Comparison of ENCODE assay signal across 1 cellular context in genomic region chr10:89283988-89284475, GRCh38.
TF ChIP-seq lines count a peak whose summit lies in the region.

No MANE protein-coding gene starts in this region.

TF ChIP-seq in HepG2, 621 proteins besides CTCF, POLR2A, EP300 and RAD21 (continued from another document):
- TF ChIP-seq, protein P1, sequence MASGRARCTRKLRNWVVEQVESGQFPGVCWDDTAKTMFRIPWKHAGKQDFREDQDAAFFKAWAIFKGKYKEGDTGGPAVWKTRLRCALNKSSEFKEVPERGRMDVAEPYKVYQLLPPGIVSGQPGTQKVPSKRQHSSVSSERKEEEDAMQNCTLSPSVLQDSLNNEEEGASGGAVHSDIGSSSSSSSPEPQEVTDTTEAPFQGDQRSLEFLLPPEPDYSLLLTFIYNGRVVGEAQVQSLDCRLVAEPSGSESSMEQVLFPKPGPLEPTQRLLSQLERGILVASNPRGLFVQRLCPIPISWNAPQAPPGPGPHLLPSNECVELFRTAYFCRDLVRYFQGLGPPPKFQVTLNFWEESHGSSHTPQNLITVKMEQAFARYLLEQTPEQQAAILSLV (CRISPR knock-in tag; IDR thresholded peaks at IDR 0.05; ENCODE audit: borderline replicate concordance), result no peak
- TF ChIP-seq ELF3 (CRISPR knock-in tag; IDR thresholded peaks at IDR 0.05), result peak; percentile 79
- peak; percentile 14; the same call in 1 of the 2 replicates for TF ChIP-seq YEATS4 (CRISPR knock-in tag; IDR thresholded peaks at IDR 0.05; ENCODE audit: borderline replicate concordance)
- TF ChIP-seq, protein P2, sequence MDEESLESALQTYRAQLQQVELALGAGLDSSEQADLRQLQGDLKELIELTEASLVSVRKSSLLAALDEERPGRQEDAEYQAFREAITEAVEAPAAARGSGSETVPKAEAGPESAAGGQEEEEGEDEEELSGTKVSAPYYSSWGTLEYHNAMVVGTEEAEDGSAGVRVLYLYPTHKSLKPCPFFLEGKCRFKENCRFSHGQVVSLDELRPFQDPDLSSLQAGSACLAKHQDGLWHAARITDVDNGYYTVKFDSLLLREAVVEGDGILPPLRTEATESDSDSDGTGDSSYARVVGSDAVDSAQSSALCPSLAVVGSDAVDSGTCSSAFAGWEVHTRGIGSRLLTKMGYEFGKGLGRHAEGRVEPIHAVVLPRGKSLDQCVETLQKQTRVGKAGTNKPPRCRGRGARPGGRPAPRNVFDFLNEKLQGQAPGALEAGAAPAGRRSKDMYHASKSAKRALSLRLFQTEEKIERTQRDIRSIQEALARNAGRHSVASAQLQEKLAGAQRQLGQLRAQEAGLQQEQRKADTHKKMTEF (CRISPR knock-in tag; IDR thresholded peaks at IDR 0.05), result no peak
- peak; percentile 67; the same call in 1 of the 2 replicates for TF ChIP-seq ZNF605 (CRISPR knock-in tag; IDR thresholded peaks at IDR 0.05)
